In the genomic region with DNA sequence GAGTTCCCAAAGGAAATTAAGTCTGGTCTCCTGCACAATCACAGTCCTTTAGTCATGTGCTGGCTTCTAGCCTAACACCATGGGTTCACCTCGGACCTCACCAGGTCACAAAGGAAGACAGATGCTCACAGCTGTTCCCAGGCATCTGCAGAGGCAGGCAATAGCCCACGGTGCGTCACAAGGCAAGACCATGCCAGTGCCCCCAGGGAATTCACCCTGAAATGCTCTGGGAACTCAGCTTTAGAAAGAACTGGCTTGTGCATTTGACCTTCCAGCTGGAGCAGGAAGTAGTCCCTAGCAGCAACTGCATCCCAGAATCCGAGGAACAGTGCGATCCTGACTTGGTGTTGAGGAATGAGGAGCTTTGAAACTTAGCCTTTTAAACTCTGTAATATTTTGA, we compare ENCODE assay signal across 20 cellular contexts.
DNase-seq lines count a peak whose midpoint lies in the region; ATAC-seq, FAIRE-seq and TF ChIP-seq lines count a peak whose summit lies in the region.
"Had no signal": no experiment of that assay in that cellular context is flagged by ENCODE, and none has a peak within 500 bp of the region (broad histone marks: within the 10 kb centered on the region; RNA-seq: fewer than 3 reads in every experiment).

No MANE protein-coding gene starts in this region.

- no peaks in the 10 kb centered on the region for H3K9me3 Mint-ChIP-seq in activated CD4-positive, alpha-beta T cell treated with anti-CD3 and anti-CD28 coated beads, Interleukin-2, amount 10 ng/mL, durations not matched to agents 24 days and 14 days
- H3K9me3 Mint-ChIP-seq in type B pancreatic cell = no peaks in the 10 kb centered on the region

- 45 to 50% methylated on average over 5 of the region's 5 CpGs for WGBS in heart right ventricle, 2 donors
- WGBS in ovary, 3 donors = 9 to 21% (median 9%) methylated on average over 5 of the region's 5 CpGs

- TF ChIP-seq CTCF in heart right ventricle (IDR thresholded peaks at IDR 0.05) = no peak
- no peak for TF ChIP-seq CTCF in ovary (IDR thresholded peaks at IDR 0.05)
- no peak for TF ChIP-seq CTCF in type B pancreatic cell (conservative IDR thresholded peaks at IDR 0.05)

- H3K27ac Mint-ChIP-seq in activated CD4-positive, alpha-beta T cell treated with anti-CD3 and anti-CD28 coated beads, Interleukin-2, amount 10 ng/mL, durations not matched to agents 24 days and 14 days = no peak overlapping the region
- H3K27ac Mint-ChIP-seq in type B pancreatic cell = no peak overlapping the region
- H3K27ac Mint-ChIP-seq: naive thymus-derived CD4-positive, alpha-beta T cell had no signal

- no peak overlapping the region for H3K4me3 ChIP-seq in heart right ventricle
- no peak overlapping the region for H3K4me3 ChIP-seq in ovary
- H3K4me3 ChIP-seq: esophagus squamous epithelium, left lung, prostate gland had no signal

- H3K27me3 ChIP-seq in heart right ventricle (no peaks in the 10 kb centered on the region), ovary (no peaks in the 10 kb centered on the region)
- H3K27me3 ChIP-seq: esophagus squamous epithelium had no signal

- intact Hi-C loops in activated CD4-positive, alpha-beta T cell treated with anti-CD3 and anti-CD28 coated beads, Interleukin-2, amount 10 ng/mL, durations not matched to agents 24 days and 14 days (cut with micrococcal nuclease) = no loop called here
- intact Hi-C loops in heart right ventricle (cut with DNase I) = loop anchor here in 1 of 10 donors (1.0 kb wide), 1 partner anchor 16 kb away; no protein-coding TSS in a partner anchor
- intact Hi-C loops in ovary (cut with DNase I) = no loop called here

- no peaks in the 10 kb centered on the region for H3K36me3 Mint-ChIP-seq in activated CD4-positive, alpha-beta T cell treated with anti-CD3 and anti-CD28 coated beads, Interleukin-2, amount 10 ng/mL, durations not matched to agents 24 days and 14 days (ENCODE audit: low read depth)
- no peaks in the 10 kb centered on the region for H3K36me3 Mint-ChIP-seq in type B pancreatic cell
- H3K36me3 Mint-ChIP-seq: naive thymus-derived CD4-positive, alpha-beta T cell had no signal

- no peak overlapping the region for H3K4me3 Mint-ChIP-seq in activated CD4-positive, alpha-beta T cell treated with anti-CD3 and anti-CD28 coated beads, Interleukin-2, amount 10 ng/mL, durations not matched to agents 24 days and 14 days
- H3K4me3 Mint-ChIP-seq in type B pancreatic cell = no peak overlapping the region
- H3K4me3 Mint-ChIP-seq: naive thymus-derived CD4-positive, alpha-beta T cell had no signal

- peak overlapping the region in 8 of 10 donors; percentile 56 to 90 (median 76) for H3K27ac ChIP-seq in heart right ventricle
- no peak overlapping the region for H3K27ac ChIP-seq in ovary
- H3K27ac ChIP-seq: 22Rv1, C4-2B, left lung had no signal

- peak; percentile 84 to 92 (median 88) for ATAC-seq in heart right ventricle
- ATAC-seq: left lung; naive thymus-derived CD4-positive, alpha-beta T cell; PC-3 had no signal

- peak; percentile 14 for DNase-seq in activated CD4-positive, alpha-beta T cell treated with anti-CD3 and anti-CD28 coated beads, Interleukin-2, amount 10 ng/mL, durations not matched to agents 24 days and 14 days
- no peak for DNase-seq in activated CD4-positive, alpha-beta T cell treated with anti-CD3 and anti-CD28 coated beads for 48 hours
- DNase-seq in heart right ventricle (peak; percentile 79 to 91), ovary (peak in 4 of 5 donors; percentile 28 to 65 (median 54)), GM19239 (ENCODE audit: insufficient read length, low spot score) (no peak), type B pancreatic cell (ENCODE audit: extremely low spot score, unreplicated experiment) (no peak), inferior parietal cortex (ENCODE audit: extremely low spot score) (no peak), GM12892 (ENCODE audit: insufficient read length) (no peak)
- DNase-seq: activated naive CD4-positive, alpha-beta T cell treated with anti-CD3 and anti-CD28 coated beads, Interleukin-2, amount 50 U/mL, for 16 hours; activated T-cell treated with anti-CD3 and anti-CD28 coated beads for 4 hours; effector CD4-positive, alpha-beta T cell; esophagus squamous epithelium; left lung; naive thymus-derived CD4-positive, alpha-beta T cell; NCI-H2029 treated with DMSO at 0.1 percent for 48 hours; NCI-H526 treated with DMSO at 0.1 percent for 48 hours; PC-3 had no signal

- H3K4me1 Mint-ChIP-seq in activated CD4-positive, alpha-beta T cell treated with anti-CD3 and anti-CD28 coated beads, Interleukin-2, amount 10 ng/mL, durations not matched to agents 24 days and 14 days = no peaks in the 10 kb centered on the region
- no peaks in the 10 kb centered on the region for H3K4me1 Mint-ChIP-seq in type B pancreatic cell (ENCODE audit: unreplicated experiment)
- H3K4me1 Mint-ChIP-seq: naive thymus-derived CD4-positive, alpha-beta T cell had no signal

- H3K9me3 ChIP-seq in heart right ventricle (no peaks in the 10 kb centered on the region), ovary (no peaks in the 10 kb centered on the region)
- H3K9me3 ChIP-seq: esophagus squamous epithelium, left lung, prostate gland had no signal

- no peak for FAIRE-seq in GM19239 (lab: Jason Lieb, UNC)
- FAIRE-seq in GM12892 (lab: Jason Lieb, UNC) = no peak

- peaks cover 4% of the 10 kb centered on the region for H3K27me3 Mint-ChIP-seq in activated CD4-positive, alpha-beta T cell treated with anti-CD3 and anti-CD28 coated beads, Interleukin-2, amount 10 ng/mL, durations not matched to agents 24 days and 14 days
- H3K27me3 Mint-ChIP-seq in type B pancreatic cell = peaks cover 27% of the 10 kb centered on the region

- no peak for TF ChIP-seq POLR2A in ovary (IDR thresholded peaks at IDR 0.05)
- no peak for TF ChIP-seq POLR2A in GM12892 (IDR thresholded peaks at IDR 0.05; ENCODE audit: low read depth, low read length)

- peaks cover 0 to 47% (median 0%) of the 10 kb centered on the region in 9 donors for H3K4me1 ChIP-seq in heart right ventricle
- peaks cover 3% of the 10 kb centered on the region for H3K4me1 ChIP-seq in ovary (ENCODE audit: insufficient read depth)
- H3K4me1 ChIP-seq: esophagus squamous epithelium, left lung, prostate gland had no signal

- H3K36me3 ChIP-seq in heart right ventricle = no peaks in the 10 kb centered on the region
- no peaks in the 10 kb centered on the region for H3K36me3 ChIP-seq in ovary
- H3K36me3 ChIP-seq: esophagus squamous epithelium, left lung, prostate gland had no signal

- TF ChIP-seq EP300 in ovary (IDR thresholded peaks at IDR 0.05) = no peak

Comparison
In these comparisons a context has a peak if more than half of its experiments do, and no peak if none do; other contexts are left out.
1. DNase-seq: peak in activated CD4-positive, alpha-beta T cell treated with anti-CD3 and anti-CD28 coated beads, Interleukin-2, amount 10 ng/mL, durations not matched to agents 24 days and 14 days (single experiment), heart right ventricle (2 of 2) and ovary (4 of 5); none in activated CD4-positive, alpha-beta T cell treated with anti-CD3 and anti-CD28 coated beads for 48 hours (single experiment), GM19239 (single experiment), type B pancreatic cell (single experiment), inferior parietal cortex (single experiment) and GM12892 (single experiment).
2. H3K27ac ChIP-seq: peak in heart right ventricle (8 of 10); none in ovary (0 of 2).